ENCODE assay signal across 10 cellular contexts in the genomic region with DNA sequence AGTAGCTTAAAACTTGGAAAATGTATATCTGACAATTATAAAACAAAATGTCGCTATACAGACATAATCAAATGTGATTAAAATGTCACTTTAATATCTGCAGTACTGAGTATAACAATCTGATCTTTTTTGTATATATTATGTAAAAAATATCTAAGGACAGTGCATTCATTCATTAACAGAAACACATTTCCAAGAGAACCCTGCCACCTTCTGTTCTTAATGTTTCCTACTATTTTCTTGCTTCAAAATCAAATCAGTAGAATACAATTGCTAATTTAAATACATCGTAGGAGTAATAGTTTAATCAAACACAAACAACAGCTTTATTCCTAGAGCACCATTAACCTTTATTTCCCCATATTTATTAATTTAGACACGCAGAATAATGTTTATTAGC.
A peak's percentile ranks its signal among the peaks of the same experiment; 100 is the strongest.
DNase-seq lines count a peak whose midpoint lies in the region; ATAC-seq and TF ChIP-seq lines count a peak whose summit lies in the region.
"Had no signal": no experiment of that assay in that cellular context is flagged by ENCODE, and none has a peak within 500 bp of the region (broad histone marks: within the 10 kb centered on the region; RNA-seq: fewer than 3 reads in every experiment).

No MANE protein-coding gene starts in this region.

- no peak for ATAC-seq in activated CD8-positive, alpha-beta T cell treated with anti-CD3 and anti-CD28 coated beads for 36 hours
- no peak for ATAC-seq in activated CD8-positive, alpha-beta T cell treated with anti-CD3 and anti-CD28 coated beads, Interleukin-2, amount 10 ng/mL, durations not matched to agents 7 days and 5 days
- ATAC-seq in HG02642 (IDR thresholded peaks at IDR 0.05; ENCODE audit: poor library complexity, unreplicated experiment) (no peak), GM21528 (IDR thresholded peaks at IDR 0.05; ENCODE audit: low FRiP score, unreplicated experiment) (no peak)

- no peak overlapping the region for H3K9ac ChIP-seq in endodermal cell (ENCODE audit: extremely low read depth, low read length, poor library complexity, severe bottlenecking)

- peak; percentile 39 for TF ChIP-seq CTCF in activated CD8-positive, alpha-beta T cell treated with anti-CD3 and anti-CD28 coated beads for 36 hours (IDR thresholded peaks at IDR 0.05)
- peak; percentile 44 for TF ChIP-seq CTCF in endodermal cell (conservative IDR thresholded peaks at IDR 0.05)
- TF ChIP-seq CTCF in retinal pigment epithelial cell (conservative IDR thresholded peaks at IDR 0.05; ENCODE audit: low read depth, low read length) = no peak

- no peaks in the 10 kb centered on the region for H3K36me3 ChIP-seq in endodermal cell (ENCODE audit: control insufficient read depth, insufficient read depth, low read length)
- H3K36me3 ChIP-seq: esophagus squamous epithelium had no signal

- H3K4me3 ChIP-seq in endodermal cell (ENCODE audit: low read length) = no peak overlapping the region
- H3K4me3 ChIP-seq in retinal pigment epithelial cell (ENCODE audit: low read length) = no peak overlapping the region
- H3K4me3 ChIP-seq: esophagus squamous epithelium had no signal

- H3K4me3 Mint-ChIP-seq in activated CD8-positive, alpha-beta T cell treated with anti-CD3 and anti-CD28 coated beads for 36 hours = no peak overlapping the region
- H3K4me3 Mint-ChIP-seq in activated CD8-positive, alpha-beta T cell treated with anti-CD3 and anti-CD28 coated beads, Interleukin-2, amount 10 ng/mL, durations not matched to agents 7 days and 5 days = no peak overlapping the region
- no peak overlapping the region for H3K4me3 Mint-ChIP-seq in endodermal cell

- no peak for DNase-seq in activated CD8-positive, alpha-beta T cell treated with anti-CD3 and anti-CD28 coated beads for 36 hours
- no peak for DNase-seq in activated CD8-positive, alpha-beta T cell treated with anti-CD3 and anti-CD28 coated beads, Interleukin-2, amount 10 ng/mL, durations not matched to agents 7 days and 5 days
- DNase-seq in MV-4-11 (lab: John Stamatoyannopoulos, UW) (peak; percentile 10), endodermal cell (no peak), retinal pigment epithelial cell (ENCODE audit: low read depth) (peak; percentile 2), mucosa of gallbladder (ENCODE audit: low spot score) (no peak)
- DNase-seq: amniotic stem cell, esophagus squamous epithelium had no signal

- H3K27me3 ChIP-seq in endodermal cell (ENCODE audit: control insufficient read depth, insufficient read depth, low read length, poor library complexity, severe bottlenecking) = no peaks in the 10 kb centered on the region
- H3K27me3 ChIP-seq: esophagus squamous epithelium had no signal

- POLR2A ChIA-PET in activated CD8-positive, alpha-beta T cell treated with anti-CD3 and anti-CD28 coated beads for 36 hours (lab: Charles Lee) = no interaction called here
- POLR2A ChIA-PET in activated CD8-positive, alpha-beta T cell treated with anti-CD3 and anti-CD28 coated beads, Interleukin-2, amount 10 ng/mL, durations not matched to agents 7 days and 5 days (lab: Charles Lee) = no interaction called here

- intact Hi-C loops in activated CD8-positive, alpha-beta T cell treated with anti-CD3 and anti-CD28 coated beads for 36 hours (cut with micrococcal nuclease) = loop anchor here (10.0 kb wide), 1 partner anchor 421 kb away; no protein-coding TSS in a partner anchor

- 98% methylated on average over 2 of the region's 3 CpGs; no CpG with 5 or more reads in 1 of the 2 experiments for WGBS in endodermal cell (ENCODE audit: insufficient coverage in 1 of 2, insufficient read length in 1 of 2), 2 experiments

- no peaks in the 10 kb centered on the region for H3K27me3 Mint-ChIP-seq in activated CD8-positive, alpha-beta T cell treated with anti-CD3 and anti-CD28 coated beads for 36 hours
- H3K27me3 Mint-ChIP-seq in activated CD8-positive, alpha-beta T cell treated with anti-CD3 and anti-CD28 coated beads, Interleukin-2, amount 10 ng/mL, durations not matched to agents 7 days and 5 days (ENCODE audit: low read depth) = no peaks in the 10 kb centered on the region
- no peaks in the 10 kb centered on the region for H3K27me3 Mint-ChIP-seq in endodermal cell (ENCODE audit: insufficient read depth)

- no peak overlapping the region for H3K27ac Mint-ChIP-seq in activated CD8-positive, alpha-beta T cell treated with anti-CD3 and anti-CD28 coated beads for 36 hours
- no peak overlapping the region for H3K27ac Mint-ChIP-seq in activated CD8-positive, alpha-beta T cell treated with anti-CD3 and anti-CD28 coated beads, Interleukin-2, amount 10 ng/mL, durations not matched to agents 7 days and 5 days
- H3K27ac Mint-ChIP-seq in endodermal cell = no peak overlapping the region

- no peak overlapping the region for H3K27ac ChIP-seq in endodermal cell (ENCODE audit: low read depth, low read length)
- H3K27ac ChIP-seq: esophagus squamous epithelium had no signal

- no peaks in the 10 kb centered on the region for H3K9me3 Mint-ChIP-seq in activated CD8-positive, alpha-beta T cell treated with anti-CD3 and anti-CD28 coated beads for 36 hours
- H3K9me3 Mint-ChIP-seq in activated CD8-positive, alpha-beta T cell treated with anti-CD3 and anti-CD28 coated beads, Interleukin-2, amount 10 ng/mL, durations not matched to agents 7 days and 5 days (ENCODE audit: insufficient read depth) = no peaks in the 10 kb centered on the region
- no peaks in the 10 kb centered on the region for H3K9me3 Mint-ChIP-seq in endodermal cell

- CTCF ChIA-PET in activated CD8-positive, alpha-beta T cell treated with anti-CD3 and anti-CD28 coated beads for 36 hours (lab: Charles Lee) = interaction anchor here (0.6 to 1.0 kb wide), 2 partner anchors 17 to 144 kb away, joined by 3 to 4 read pairs; no protein-coding TSS in a partner anchor
- CTCF ChIA-PET in activated CD8-positive, alpha-beta T cell treated with anti-CD3 and anti-CD28 coated beads, Interleukin-2, amount 10 ng/mL, durations not matched to agents 7 days and 5 days (lab: Charles Lee) = no interaction called here

- H3K4me1 ChIP-seq in endodermal cell (ENCODE audit: control insufficient read depth, insufficient read depth, low read length) = no peaks in the 10 kb centered on the region
- H3K4me1 ChIP-seq: esophagus squamous epithelium had no signal

- peaks cover 7% of the 10 kb centered on the region for H3K4me1 Mint-ChIP-seq in activated CD8-positive, alpha-beta T cell treated with anti-CD3 and anti-CD28 coated beads for 36 hours (ENCODE audit: low read depth)
- H3K4me1 Mint-ChIP-seq in activated CD8-positive, alpha-beta T cell treated with anti-CD3 and anti-CD28 coated beads, Interleukin-2, amount 10 ng/mL, durations not matched to agents 7 days and 5 days (ENCODE audit: low read depth) = peaks cover 10% of the 10 kb centered on the region
- no peaks in the 10 kb centered on the region for H3K4me1 Mint-ChIP-seq in endodermal cell

- H3K36me3 Mint-ChIP-seq in activated CD8-positive, alpha-beta T cell treated with anti-CD3 and anti-CD28 coated beads for 36 hours (ENCODE audit: low read depth) = no peaks in the 10 kb centered on the region
- H3K36me3 Mint-ChIP-seq in activated CD8-positive, alpha-beta T cell treated with anti-CD3 and anti-CD28 coated beads, Interleukin-2, amount 10 ng/mL, durations not matched to agents 7 days and 5 days (ENCODE audit: low read depth) = no peaks in the 10 kb centered on the region
- no peaks in the 10 kb centered on the region for H3K36me3 Mint-ChIP-seq in endodermal cell (ENCODE audit: low read depth)

- H3K9me3 ChIP-seq in endodermal cell (ENCODE audit: control insufficient read depth, low read length) = peaks cover 10% of the 10 kb centered on the region
- H3K9me3 ChIP-seq: esophagus squamous epithelium had no signal

Comparison
In these comparisons a context has a peak if more than half of its experiments do, and no peak if none do; other contexts are left out.
1. DNase-seq: peak in MV-4-11 (single experiment) and retinal pigment epithelial cell (single experiment); none in activated CD8-positive, alpha-beta T cell treated with anti-CD3 and anti-CD28 coated beads for 36 hours (single experiment), activated CD8-positive, alpha-beta T cell treated with anti-CD3 and anti-CD28 coated beads, Interleukin-2, amount 10 ng/mL, durations not matched to agents 7 days and 5 days (single experiment), endodermal cell (single experiment) and mucosa of gallbladder (single experiment).